Comparison of ENCODE assay signal across 21 cellular contexts in genomic region chr1:56416385-56416972, GRCh38.
A peak's percentile ranks its signal among the peaks of the same experiment; 100 is the strongest.
DNase-seq lines count a peak whose midpoint lies in the region; ATAC-seq, FAIRE-seq and TF ChIP-seq lines count a peak whose summit lies in the region.
"Had no signal": no experiment of that assay in that cellular context is flagged by ENCODE, and none has a peak within 500 bp of the region (broad histone marks: within the 10 kb centered on the region; RNA-seq: fewer than 3 reads in every experiment).

No MANE protein-coding gene starts in this region.

- H3K36me3 ChIP-seq in GM12878 (ENCODE audit: control insufficient read depth in 2 of 2, insufficient read depth in 2 of 2, low read length in 1 of 2), result no peaks in the 10 kb centered on the region
- H3K36me3 ChIP-seq: heart left ventricle, pancreas, tibial nerve had no signal

- H3K9ac ChIP-seq in GM12878 (ENCODE audit: control insufficient read depth, insufficient read depth, low read length), result no peak overlapping the region

- H3K4me2 ChIP-seq in GM12878 (ENCODE audit: control insufficient read depth, insufficient read depth), result no peak overlapping the region

- H3K9me3 ChIP-seq in GM12878 (replicated peaks; ENCODE audit: control insufficient read depth, insufficient read depth, low read length), result no peaks in the 10 kb centered on the region
- H3K9me3 ChIP-seq: heart left ventricle, pancreas, tibial nerve had no signal

- TF ChIP-seq RAD21 in GM12878 (IDR thresholded peaks at IDR 0.05; ENCODE audit: insufficient read depth, low read depth, low read length), result no peak

- H3K4me3 ChIP-seq in GM12878, result no peak overlapping the region
- H3K4me3 ChIP-seq: heart left ventricle, pancreas, tibial nerve had no signal

- BruUV-seq in GM12878 (replicated peaks; lab: Mats Ljungman, UMichigan), result no TSS peak

- H3K4me1 ChIP-seq in GM12878 (ENCODE audit: control insufficient read depth, insufficient read depth, low read length), result no peaks in the 10 kb centered on the region

- CTCF ChIA-PET in GM12878 (lab: Yijun Ruan, JAX), result no interaction called here

- WGBS in GM12878 (ENCODE audit: insufficient coverage, insufficient replicate concordance, low lambda C conversion rate, missing lambda C conversion rate), result 2% methylated on average over 4 of the region's 4 CpGs

- TF ChIP-seq CTCF in GM12878 (IDR thresholded peaks at IDR 0.05 in 2 of 3, conservative IDR thresholded peaks at IDR 0.05 in 1 of 3; ENCODE audit: control insufficient read depth in 2 of 3, extremely low read depth in 1 of 3, insufficient read depth in 1 of 3, low read depth in 3 of 3, low read length in 3 of 3), result no peak

- no peaks in the 10 kb centered on the region for H3K27me3 ChIP-seq in GM12878 (replicated peaks in 1 of 2; ENCODE audit: control insufficient read depth in 2 of 2, insufficient read depth in 2 of 2, low read length in 1 of 2)
- H3K27me3 ChIP-seq: heart left ventricle, pancreas, tibial nerve had no signal

- DNase-seq in DMS53 (lab: John Stamatoyannopoulos, UW), result peak; percentile 29
- DNase-seq in DMS53 treated with DMSO at 0.1 percent for 48 hours (lab: John Stamatoyannopoulos, UW; ENCODE audit: unreplicated experiment), result no peak
- no peak for DNase-seq in GM12878 (ENCODE audit: low read depth, low spot score)
- peak; percentile 5 for DNase-seq in iris pigment epithelial cell (ENCODE audit: low read depth)
- DNase-seq in renal cortical epithelial cell (ENCODE audit: low read depth), result peak; percentile 68
- no peak for DNase-seq in NCI-H2171 treated with DMSO at 0.1 percent for 48 hours (lab: John Stamatoyannopoulos, UW)
- DNase-seq in substantia nigra (lab: John Stamatoyannopoulos, UW), result no peak
- no peak for DNase-seq in ecto neural progenitor cell (ENCODE audit: low spot score)
- DNase-seq: 8988T; amygdala; heart left ventricle; NCI-H187; NCI-H446 treated with DMSO at 0.1 percent for 48 hours; pancreas; SHP77 treated with DMSO at 0.1 percent for 48 hours; stimulated activated naive B cell treated with anti-CD40 and anti-IgM and Interleukin-4, amounts not matched to agents 10 μg/mL and 1 μg/mL and 100 μg/mL, for 72 hours had no signal

- H3K79me2 ChIP-seq in GM12878 (ENCODE audit: control insufficient read depth, insufficient read depth, low read length), result no peaks in the 10 kb centered on the region

- intact Hi-C loops in GM12878 (cut with micrococcal nuclease; ENCODE audit: unreplicated experiment), result no loop called here

- POLR2A ChIA-PET in GM12878 (lab: Charles Lee), result no interaction called here

- no peak for TF ChIP-seq POLR2A in GM12878 (IDR thresholded peaks at IDR 0.05; ENCODE audit: low read depth, low read length)

- no peak for TF ChIP-seq EP300 in GM12878 (IDR thresholded peaks at IDR 0.05; ENCODE audit: borderline replicate concordance in 1 of 2, control insufficient read depth in 1 of 2, low read depth in 2 of 2, low read length in 2 of 2)

- in situ Hi-C loops in GM12878 (cut with MboI), result no loop called here

- FAIRE-seq in GM12878 (lab: Jason Lieb, UNC), result no peak
- FAIRE-seq: colon, islet of Langerhans, pancreas had no signal

- ATAC-seq in GM12878, result peak; percentile 55
- ATAC-seq: activated CD4-positive, CD25-positive, alpha-beta regulatory T cell treated with anti-CD3 and anti-CD28 coated beads, Interleukin-2, amount 50 U/mL, for 24 hours; heart left ventricle; pancreas; stimulated activated naive B cell treated with anti-CD40 and anti-IgM and Interleukin-4, amounts not matched to agents 10 μg/mL and 1 μg/mL and 100 μg/mL, for 72 hours had no signal

- SMC1A ChIA-PET in GM12878 (lab: Charles Lee; ENCODE audit: uncharacterized antibody, unreplicated experiment), result interaction anchor here (1.7 kb wide), 1 partner anchor 120 kb away, joined by 3 read pairs; no protein-coding TSS in a partner anchor

- no peaks in the 10 kb centered on the region for H4K20me1 ChIP-seq in GM12878 (ENCODE audit: control insufficient read depth, insufficient read depth)

- RAD21 ChIA-PET in GM12878 (lab: Charles Lee; ENCODE audit: unreplicated experiment), result no interaction called here

- no peak overlapping the region for H2AFZ ChIP-seq in GM12878 (ENCODE audit: control insufficient read depth, low read depth, low read length)

- H3K27ac ChIP-seq in GM12878 (ENCODE audit: control insufficient read depth, insufficient read depth) (no peak overlapping the region), substantia nigra (ENCODE audit: low read depth, low read length, poor library complexity, severe bottlenecking) (no peak overlapping the region)
- H3K27ac ChIP-seq: epithelial cell of prostate, pancreas, tibial nerve had no signal

TF ChIP-seq in GM12878, 131 proteins besides CTCF, POLR2A, EP300 and RAD21:
- TF ChIP-seq RBBP5 (conservative IDR thresholded peaks at IDR 0.05), result no peak
- no peak for TF ChIP-seq ETV6 (conservative IDR thresholded peaks at IDR 0.05 in 1 of 2, IDR thresholded peaks at IDR 0.05 in 1 of 2; ENCODE audit: borderline replicate concordance in 1 of 2, low read depth in 1 of 2)

Comparison
In these comparisons a context has a peak if more than half of its experiments do, and no peak if none do; other contexts are left out.
1. DNase-seq: peak in DMS53 (single experiment), iris pigment epithelial cell (single experiment) and renal cortical epithelial cell (single experiment); none in DMS53 treated with DMSO at 0.1 percent for 48 hours (single experiment), GM12878 (single experiment), NCI-H2171 treated with DMSO at 0.1 percent for 48 hours (single experiment), substantia nigra (0 of 49) and ecto neural progenitor cell (single experiment).